In genomic region chr10:9024210-9024609, GRCh38 we compare ENCODE assay signal across 31 cellular contexts.
DNase-seq lines count a peak whose midpoint lies in the region; ATAC-seq and TF ChIP-seq lines count a peak whose summit lies in the region.
"Had no signal": no experiment of that assay in that cellular context is flagged by ENCODE, and none has a peak within 500 bp of the region (broad histone marks: within the 10 kb centered on the region; RNA-seq: fewer than 3 reads in every experiment).

No MANE protein-coding gene starts in this region.

- POLR2A ChIA-PET in Panc1 (lab: Charles Lee), result no interaction called here

- H3K9me3 ChIP-seq in Panc1 (ENCODE audit: control insufficient read depth, insufficient read depth, low read depth, low read length) (no peaks in the 10 kb centered on the region), mammary epithelial cell (replicated peaks; ENCODE audit: insufficient read depth, low read length) (no peaks in the 10 kb centered on the region)
- H3K9me3 ChIP-seq: adrenal gland, BLaER1, body of pancreas, Caco-2, heart left ventricle, mucosa of descending colon, ovary had no signal

- H3K4me3 Mint-ChIP-seq in activated T-cell treated with anti-CD3 and anti-CD28 coated beads, Interleukin-2, amount 50 U/mL, for 4 hours, result no peak overlapping the region
- no peak overlapping the region for H3K4me3 Mint-ChIP-seq in natural killer cell
- H3K4me3 Mint-ChIP-seq: nephron, T-helper 17 cell had no signal

- CTCF ChIA-PET in Panc1 (lab: Charles Lee) (no interaction called here), mammary epithelial cell (lab: Charles Lee; ENCODE audit: low non-redundant PET) (no interaction called here)

- no peak overlapping the region for H3K9ac ChIP-seq in mammary epithelial cell (ENCODE audit: insufficient read depth, low read length)
- H3K9ac ChIP-seq: BLaER1 had no signal

- H3K36me3 Mint-ChIP-seq in activated T-cell treated with anti-CD3 and anti-CD28 coated beads, Interleukin-2, amount 50 U/mL, for 4 hours (ENCODE audit: insufficient read depth), result no peaks in the 10 kb centered on the region
- no peaks in the 10 kb centered on the region for H3K36me3 Mint-ChIP-seq in natural killer cell

- ATAC-seq in activated T-cell treated with anti-CD3 and anti-CD28 coated beads, Interleukin-2, amount 50 U/mL, for 4 hours, result peak; percentile 70 to 83
- no peak for ATAC-seq in Panc1
- peak; percentile 62 for ATAC-seq in stimulated activated naive CD8-positive, alpha-beta T cell treated with anti-CD3 and anti-CD28 coated beads, Interleukin-15, Interleukin-2, amounts not matched to agents 100 U/mL and 50 U/mL, for 24 hours
- ATAC-seq in HG03460 (IDR thresholded peaks at IDR 0.05; ENCODE audit: unreplicated experiment), result no peak
- no peak for ATAC-seq in natural killer cell
- ATAC-seq: body of pancreas, heart left ventricle, mucosa of descending colon, T-helper 17 cell had no signal

- no peak overlapping the region for H3K27ac Mint-ChIP-seq in natural killer cell
- H3K27ac Mint-ChIP-seq: nephron, T-helper 17 cell had no signal

- H2AFZ ChIP-seq in mammary epithelial cell (ENCODE audit: low read depth, low read length), result peak overlapping the region; percentile 11

- no peak overlapping the region for H3K4me3 ChIP-seq in Panc1 (ENCODE audit: low read depth in 2 of 2, low read length in 2 of 2)
- H3K4me3 ChIP-seq in mammary epithelial cell (replicated peaks in 1 of 3; ENCODE audit: insufficient read depth in 1 of 3, low read depth in 2 of 3, low read length in 3 of 3), result no peak overlapping the region
- H3K4me3 ChIP-seq: adrenal gland, BLaER1, body of pancreas, heart left ventricle, lung, mucosa of descending colon, ovary, SK-N-MC had no signal

- H3K27ac ChIP-seq in Panc1 (ENCODE audit: low read length) (no peak overlapping the region), mammary epithelial cell (ENCODE audit: insufficient read depth, low read depth, low read length) (peak overlapping the region; percentile 16)
- H3K27ac ChIP-seq: adrenal gland, BLaER1, body of pancreas, heart left ventricle, ovary, SK-N-MC had no signal

- no peaks in the 10 kb centered on the region for H3K9me3 Mint-ChIP-seq in activated T-cell treated with anti-CD3 and anti-CD28 coated beads, Interleukin-2, amount 50 U/mL, for 4 hours
- no peaks in the 10 kb centered on the region for H3K9me3 Mint-ChIP-seq in natural killer cell
- H3K9me3 Mint-ChIP-seq: nephron had no signal

- in situ Hi-C loops in Panc1 (cut with HindIII; ENCODE audit: low pct_unique_long_range_greater_than_20kb, low sequenced_read_pairs), result no loop called here
- in situ Hi-C loops in mammary epithelial cell (cut with MboI; ENCODE audit: low sequenced_read_pairs in 2 of 2), result no loop called here

- peaks cover 26% of the 10 kb centered on the region for H3K4me1 Mint-ChIP-seq in activated T-cell treated with anti-CD3 and anti-CD28 coated beads, Interleukin-2, amount 50 U/mL, for 4 hours (ENCODE audit: low read depth)
- no peaks in the 10 kb centered on the region for H3K4me1 Mint-ChIP-seq in natural killer cell
- H3K4me1 Mint-ChIP-seq: nephron, T-helper 17 cell had no signal

- H3K27me3 Mint-ChIP-seq in activated T-cell treated with anti-CD3 and anti-CD28 coated beads, Interleukin-2, amount 50 U/mL, for 4 hours (ENCODE audit: low read depth), result peaks cover 11% of the 10 kb centered on the region
- peaks cover 8 to 28% of the 10 kb centered on the region in 2 donors for H3K27me3 Mint-ChIP-seq in natural killer cell (ENCODE audit: low read depth in 2 of 2)

- no peaks in the 10 kb centered on the region for H3K27me3 ChIP-seq in Panc1 (ENCODE audit: control insufficient read depth, insufficient read depth, low read length)
- H3K27me3 ChIP-seq in mammary epithelial cell (ENCODE audit: insufficient read depth, low read length), result no peaks in the 10 kb centered on the region
- H3K27me3 ChIP-seq: adrenal gland, BLaER1, body of pancreas, ovary had no signal

- TF ChIP-seq CTCF in Panc1 (IDR thresholded peaks at IDR 0.05) (no peak), mammary epithelial cell (conservative IDR thresholded peaks at IDR 0.05 in 1 of 2, IDR thresholded peaks at IDR 0.05 in 1 of 2; ENCODE audit: extremely low read depth in 1 of 2, insufficient read depth in 1 of 2, low read depth in 1 of 2, low read length in 2 of 2) (no peak), natural killer cell (IDR thresholded peaks at IDR 0.05) (no peak)

- no peaks in the 10 kb centered on the region for H3K79me2 ChIP-seq in mammary epithelial cell (ENCODE audit: insufficient read depth, low read length)

- peak overlapping the region; percentile 36 for H3K4me2 ChIP-seq in mammary epithelial cell (ENCODE audit: insufficient read depth, low read depth, low read length)
- H3K4me2 ChIP-seq: BLaER1 had no signal

- DNase-seq in activated T-cell treated with anti-CD3 and anti-CD28 coated beads, Interleukin-2, amount 50 U/mL, for 4 hours, result no peak
- DNase-seq in activated T-cell treated with anti-CD3 and anti-CD28 coated beads, Interleukin-2, amount 50 U/mL, for 1 hour, result no peak
- DNase-seq in Panc1 (ENCODE audit: low read depth, low spot score), result peak; percentile 17
- peak; percentile 81 for DNase-seq in mammary epithelial cell
- no peak for DNase-seq in stimulated activated naive CD8-positive, alpha-beta T cell treated with anti-CD3 and anti-CD28 coated beads, Interleukin-15, Interleukin-2, amounts not matched to agents 100 U/mL and 50 U/mL, for 24 hours
- DNase-seq in D341Med (ENCODE audit: low spot score), result no peak
- DNase-seq in natural killer cell, result no peak
- DNase-seq: activated CD4-positive, alpha-beta T cell treated with anti-CD3 and anti-CD28 coated beads for 48 hours; activated gamma-delta T cell; adrenal gland; body of pancreas; Caco-2; DND-41; H7; heart left ventricle; KBM-7; mucosa of descending colon; NCI-H1417; NCI-H2029 treated with DMSO at 0.1 percent for 48 hours; NCI-H226; NCI-H748 treated with DMSO at 0.1 percent for 48 hours; ovary; retina; small intestine; stimulated activated CD4-positive, alpha-beta T cell treated with anti-CD3 and anti-CD28 coated beads, Interleukin-2, amount 100 ng/mL, for 24 hours; T-helper 17 cell had no signal

- BruUV-seq in Panc1 (replicated peaks; lab: Mats Ljungman, UMichigan), result no TSS peak
- no TSS peak for BruUV-seq in mammary epithelial cell (replicated peaks; lab: Mats Ljungman, UMichigan)

- H3K36me3 ChIP-seq in Panc1 (ENCODE audit: control insufficient read depth, insufficient read depth, low read length) (no peaks in the 10 kb centered on the region), mammary epithelial cell (ENCODE audit: insufficient read depth, low read length) (no peaks in the 10 kb centered on the region)
- H3K36me3 ChIP-seq: adrenal gland, BLaER1, heart left ventricle, ovary had no signal

- dilution Hi-C loops in mammary epithelial cell (cut with HindIII; ENCODE audit: low sequenced_read_pairs), result no loop called here

- H3K4me1 ChIP-seq in Panc1 (ENCODE audit: control insufficient read depth, insufficient read depth, low read length) (no peaks in the 10 kb centered on the region), mammary epithelial cell (ENCODE audit: insufficient read depth, low read length) (no peaks in the 10 kb centered on the region)
- H3K4me1 ChIP-seq: adrenal gland, BLaER1, body of pancreas, Caco-2, heart left ventricle had no signal

- no peaks in the 10 kb centered on the region for H4K20me1 ChIP-seq in mammary epithelial cell (ENCODE audit: insufficient read depth, low read length)
- H4K20me1 ChIP-seq: BLaER1 had no signal

- intact Hi-C loops in Panc1 (cut with micrococcal nuclease; ENCODE audit: unreplicated experiment) (no loop called here), mammary epithelial cell (cut with micrococcal nuclease) (no loop called here), natural killer cell (cut with micrococcal nuclease) (no loop called here)

- 55% methylated on average over 2 of the region's 2 CpGs for WGBS in mammary epithelial cell (ENCODE audit: low coverage, missing lambda C conversion rate)

Comparison
In these comparisons a context has a peak if more than half of its experiments do, and no peak if none do; other contexts are left out.
1. ATAC-seq: peak in activated T-cell treated with anti-CD3 and anti-CD28 coated beads, Interleukin-2, amount 50 U/mL, for 4 hours (2 of 2) and stimulated activated naive CD8-positive, alpha-beta T cell treated with anti-CD3 and anti-CD28 coated beads, Interleukin-15, Interleukin-2, amounts not matched to agents 100 U/mL and 50 U/mL, for 24 hours (single experiment); none in Panc1 (single experiment), HG03460 (single experiment) and natural killer cell (0 of 3).
2. DNase-seq: peak in Panc1 (single experiment) and mammary epithelial cell (single experiment); none in activated T-cell treated with anti-CD3 and anti-CD28 coated beads, Interleukin-2, amount 50 U/mL, for 4 hours (single experiment), activated T-cell treated with anti-CD3 and anti-CD28 coated beads, Interleukin-2, amount 50 U/mL, for 1 hour (single experiment), stimulated activated naive CD8-positive, alpha-beta T cell treated with anti-CD3 and anti-CD28 coated beads, Interleukin-15, Interleukin-2, amounts not matched to agents 100 U/mL and 50 U/mL, for 24 hours (single experiment), D341Med (single experiment) and natural killer cell (single experiment).